ENCODE assay signal across 19 cellular contexts in the genomic region with DNA sequence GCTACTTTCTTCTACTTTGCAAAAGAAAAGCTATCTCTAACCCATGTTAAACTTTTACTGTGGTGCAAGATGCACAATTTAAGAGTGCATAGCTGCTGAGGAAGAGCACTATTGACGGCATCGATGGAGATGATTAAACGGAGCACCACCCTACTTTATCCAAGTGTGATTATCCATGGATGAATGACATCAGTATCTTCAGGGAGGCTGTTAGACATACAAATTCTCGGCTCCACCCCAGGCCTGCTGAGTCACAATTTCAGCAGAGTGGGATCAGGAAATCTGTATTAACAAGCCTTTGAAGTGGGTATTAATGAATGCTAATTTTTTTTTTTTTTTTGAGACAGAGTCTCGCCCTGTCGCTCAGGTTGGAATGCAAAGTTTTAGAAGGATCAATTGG. TPM values are rescaled to one million over a fixed set of nuclear protein-coding genes. Genes with fewer than 3 reads are reported as not detected.
"Had no signal": no experiment of that assay in that cellular context is flagged by ENCODE, and none has a peak within 500 bp of the region (broad histone marks: within the 10 kb centered on the region; RNA-seq: fewer than 3 reads in every experiment).

No MANE protein-coding gene starts in this region.

- H3K27ac Mint-ChIP-seq: activated CD8-positive, alpha-beta T cell treated with anti-CD3 and anti-CD28 coated beads, Interleukin-2, amount 10 ng/mL, durations not matched to agents 7 days and 5 days; memory B cell; stimulated activated naive CD8-positive, alpha-beta T cell treated with anti-CD3 and anti-CD28 coated beads, Interleukin-15, amount 100 ng/mL, for 72 hours had no signal

- H3K4me3 Mint-ChIP-seq: activated CD8-positive, alpha-beta T cell treated with anti-CD3 and anti-CD28 coated beads, Interleukin-2, amount 10 ng/mL, durations not matched to agents 7 days and 5 days; memory B cell; stimulated activated naive CD8-positive, alpha-beta T cell treated with anti-CD3 and anti-CD28 coated beads, Interleukin-15, amount 100 ng/mL, for 72 hours had no signal

- H3K9me3 Mint-ChIP-seq: memory B cell; stimulated activated naive CD8-positive, alpha-beta T cell treated with anti-CD3 and anti-CD28 coated beads, Interleukin-15, amount 100 ng/mL, for 72 hours had no signal

- ATAC-seq: activated CD8-positive, alpha-beta T cell treated with anti-CD3 and anti-CD28 coated beads, Interleukin-2, amount 10 ng/mL, durations not matched to agents 7 days and 5 days; left lung; stimulated activated naive CD8-positive, alpha-beta T cell treated with anti-CD3 and anti-CD28 coated beads, Interleukin-15, amount 100 ng/mL, for 72 hours; upper lobe of right lung had no signal

- DNase-seq: activated CD8-positive, alpha-beta T cell treated with anti-CD3 and anti-CD28 coated beads, Interleukin-2, amount 10 ng/mL, durations not matched to agents 7 days and 5 days; activated naive CD4-positive, alpha-beta T cell treated with Interleukin-2 at 50 U/mL for 16 hours; central memory CD4-positive, alpha-beta T cell; cortex of kidney; effector CD8-positive, alpha-beta T cell; glutamatergic neuron; left lung; ovary; stimulated activated CD4-positive, alpha-beta T cell treated with anti-CD3 and anti-CD28 coated beads, Interleukin-15, amount 100 ng/mL, for 24 hours; stimulated activated CD4-positive, alpha-beta T cell treated with anti-CD3 and anti-CD28 coated beads, Interleukin-4, amount 100 ng/mL, for 4 hours; stimulated activated naive CD8-positive, alpha-beta T cell treated with anti-CD3 and anti-CD28 coated beads, Interleukin-15, amount 100 ng/mL, for 72 hours; SW 1271; testis; upper lobe of right lung had no signal

- H3K36me3 Mint-ChIP-seq: memory B cell had no signal

- FAIRE-seq: islet of Langerhans had no signal

RNA-seq across cellular contexts. Expression of gene SLC2A14, which starts 16.2 kb away (rescaled TPM):
- total RNA-seq: epithelial cell of proximal tubule, renal cortical epithelial cell, upper lobe of right lung had no signal
- polyA plus RNA-seq: neural cell had no signal
